Comparison of ENCODE assay signal across 11 cellular contexts in genomic region chr19:49441960-49442350, GRCh38. TPM values are rescaled to one million over a fixed set of nuclear protein-coding genes. Genes with fewer than 3 reads are reported as not detected.
DNase-seq lines count a peak whose midpoint lies in the region; ATAC-seq and TF ChIP-seq lines count a peak whose summit lies in the region.
"Had no signal": no experiment of that assay in that cellular context is flagged by ENCODE, and none has a peak within 500 bp of the region (broad histone marks: within the 10 kb centered on the region; RNA-seq: fewer than 3 reads in every experiment).

No MANE protein-coding gene starts in this region.

- peaks cover 9% of the 10 kb centered on the region; the same call in 1 of the 2 replicates for H3K27me3 ChIP-seq in Panc1 (ENCODE audit: control insufficient read depth, insufficient read depth, low read length)
- peaks cover 0 to 62% (median 35%) of the 10 kb centered on the region in 4 donors for H3K27me3 ChIP-seq in esophagus muscularis mucosa

- H3K36me3 ChIP-seq in Panc1 (ENCODE audit: control insufficient read depth, insufficient read depth, low read length) (no peaks in the 10 kb centered on the region), esophagus muscularis mucosa (peaks cover 0 to 10% (median 5%) of the 10 kb centered on the region in 4 donors)

- H3K4me3 Mint-ChIP-seq in T-helper 2 cell treated with Interferon-gamma antibody and Interleukin-4, amounts not matched to agents 5 μg/mL and 100 μg/mL, for 36 hours = peak overlapping the region; percentile 83
- peak overlapping the region; percentile 74 for H3K4me3 Mint-ChIP-seq in stimulated activated effector memory CD8-positive, alpha-beta T cell treated with anti-CD3 and anti-CD28 coated beads, Interleukin-12 subunit alpha, Interleukin-12 subunit beta, amount 100 ng/mL, for 72 hours

- CTCF ChIA-PET in Panc1 (lab: Charles Lee) = interaction anchor here (0.6 kb wide), 1 partner anchor 54 kb away, joined by 3 read pairs; the partner anchor contains the start of gene KASH5

- peak overlapping the region; percentile 87 for H3K27ac Mint-ChIP-seq in T-helper 2 cell treated with Interferon-gamma antibody and Interleukin-4, amounts not matched to agents 5 μg/mL and 100 μg/mL, for 36 hours
- H3K27ac Mint-ChIP-seq in stimulated activated effector memory CD8-positive, alpha-beta T cell treated with anti-CD3 and anti-CD28 coated beads, Interleukin-12 subunit alpha, Interleukin-12 subunit beta, amount 100 ng/mL, for 72 hours = peak overlapping the region; percentile 88

- in situ Hi-C loops in Panc1 (cut with HindIII; ENCODE audit: low pct_unique_long_range_greater_than_20kb, low sequenced_read_pairs) = no loop called here

- TF ChIP-seq CTCF in Panc1 (IDR thresholded peaks at IDR 0.05) = no peak
- no peak for TF ChIP-seq CTCF in esophagus muscularis mucosa (IDR thresholded peaks at IDR 0.05)

- TF ChIP-seq POLR2A in esophagus muscularis mucosa (IDR thresholded peaks at IDR 0.05; ENCODE audit: low read depth) = no peak

- intact Hi-C loops in Panc1 (cut with micrococcal nuclease; ENCODE audit: unreplicated experiment) = loop anchor here (5.0 kb wide), 1 partner anchor 50 kb away; no protein-coding TSS in a partner anchor
- intact Hi-C loops in esophagus muscularis mucosa (cut with DNase I) = loop anchor here (2.0 to 5.0 kb wide), 3 partner anchors 77 to 215 kb away; no protein-coding TSS in a partner anchor

- H3K9me3 ChIP-seq in Panc1 (ENCODE audit: control insufficient read depth, insufficient read depth, low read depth, low read length) (no peaks in the 10 kb centered on the region), esophagus muscularis mucosa (no peaks in the 10 kb centered on the region)
- H3K9me3 ChIP-seq: upper lobe of left lung had no signal

- ATAC-seq in Panc1 (no peak), HG03175 (IDR thresholded peaks at IDR 0.05; ENCODE audit: unreplicated experiment) (no peak)
- ATAC-seq in stimulated activated effector memory CD8-positive, alpha-beta T cell treated with anti-CD3 and anti-CD28 coated beads, Interleukin-12 subunit alpha, Interleukin-12 subunit beta, amount 100 ng/mL, for 72 hours = no peak

- TF ChIP-seq EP300 in esophagus muscularis mucosa (IDR thresholded peaks at IDR 0.05) = no peak

- no TSS peak for BruUV-seq in Panc1 (replicated peaks; lab: Mats Ljungman, UMichigan)

- H3K4me1 Mint-ChIP-seq in T-helper 2 cell treated with Interferon-gamma antibody and Interleukin-4, amounts not matched to agents 5 μg/mL and 100 μg/mL, for 36 hours (ENCODE audit: low read depth) = peaks cover 27% of the 10 kb centered on the region
- H3K4me1 Mint-ChIP-seq in stimulated activated effector memory CD8-positive, alpha-beta T cell treated with anti-CD3 and anti-CD28 coated beads, Interleukin-12 subunit alpha, Interleukin-12 subunit beta, amount 100 ng/mL, for 72 hours = peaks cover 49% of the 10 kb centered on the region

- WGBS in esophagus muscularis mucosa = 20% methylated on average over 14 of the region's 14 CpGs

- peaks cover 55% of the 10 kb centered on the region for H3K27me3 Mint-ChIP-seq in T-helper 2 cell treated with Interferon-gamma antibody and Interleukin-4, amounts not matched to agents 5 μg/mL and 100 μg/mL, for 36 hours (ENCODE audit: low read depth)

- peaks cover 18% of the 10 kb centered on the region for H3K36me3 Mint-ChIP-seq in T-helper 2 cell treated with Interferon-gamma antibody and Interleukin-4, amounts not matched to agents 5 μg/mL and 100 μg/mL, for 36 hours (ENCODE audit: low read depth)
- H3K36me3 Mint-ChIP-seq in stimulated activated effector memory CD8-positive, alpha-beta T cell treated with anti-CD3 and anti-CD28 coated beads, Interleukin-12 subunit alpha, Interleukin-12 subunit beta, amount 100 ng/mL, for 72 hours = peaks cover 28% of the 10 kb centered on the region

- no peaks in the 10 kb centered on the region; the same call in 1 of the 2 replicates for H3K4me1 ChIP-seq in Panc1 (ENCODE audit: control insufficient read depth, insufficient read depth, low read length)
- peaks cover 17 to 41% (median 31%) of the 10 kb centered on the region in 4 donors for H3K4me1 ChIP-seq in esophagus muscularis mucosa

- H3K4me3 ChIP-seq in Panc1 (ENCODE audit: low read depth in 2 of 2, low read length in 2 of 2) (peak overlapping the region; percentile 61 to 62), esophagus muscularis mucosa (peak overlapping the region; percentile 58 to 84 (median 64))

- no peaks in the 10 kb centered on the region for H3K9me3 Mint-ChIP-seq in T-helper 2 cell treated with Interferon-gamma antibody and Interleukin-4, amounts not matched to agents 5 μg/mL and 100 μg/mL, for 36 hours
- H3K9me3 Mint-ChIP-seq in stimulated activated effector memory CD8-positive, alpha-beta T cell treated with anti-CD3 and anti-CD28 coated beads, Interleukin-12 subunit alpha, Interleukin-12 subunit beta, amount 100 ng/mL, for 72 hours = no peaks in the 10 kb centered on the region

- H3K27ac ChIP-seq in Panc1 (ENCODE audit: low read length) (no peak overlapping the region), esophagus muscularis mucosa (replicated peaks in 1 of 4) (peak overlapping the region; percentile 71 to 90 (median 76))
- H3K27ac ChIP-seq: HL-60 had no signal

- POLR2A ChIA-PET in Panc1 (lab: Charles Lee) = interaction anchor here (0.7 kb wide), 1 partner anchor 138 kb away, joined by 9 read pairs; the partner anchor contains the start of gene NOSIP

- no peak for DNase-seq in T-helper 2 cell treated with Interferon-gamma antibody and Interleukin-4, amounts not matched to agents 5 μg/mL and 100 μg/mL, for 36 hours (ENCODE audit: low spot score)
- DNase-seq in T-helper 2 cell (no peak), Panc1 (ENCODE audit: low read depth, low spot score) (no peak), esophagus muscularis mucosa (ENCODE audit: extremely low spot score) (no peak), ecto neural progenitor cell (ENCODE audit: low spot score) (no peak)
- no peak for DNase-seq in stimulated activated effector memory CD8-positive, alpha-beta T cell treated with anti-CD3 and anti-CD28 coated beads, Interleukin-12 subunit alpha, Interleukin-12 subunit beta, amount 100 ng/mL, for 72 hours (ENCODE audit: low spot score in 2 of 2)
- DNase-seq in activated CD4-positive, CD25-positive, alpha-beta regulatory T cell (lab: John Stamatoyannopoulos, UW) = no peak

RNA-seq across cellular contexts. Expression of gene SLC17A7, which starts 0.6 kb away (rescaled TPM):
- 1.2 TPM for total RNA-seq in Panc1 (2021; ENCODE audit: unreplicated experiment)
- polyA plus RNA-seq in Panc1 (2012; ENCODE audit: insufficient read length) = 1.7 TPM
- 1 to 10 TPM in 2 of 4 donors, under 1 TPM in 2; 0.83 to 5.2 (median 1.3) TPM for total RNA-seq in esophagus muscularis mucosa
- total RNA-seq: kidney epithelial cell had no signal

RNA-seq across cellular contexts. Expression of gene PIH1D1, which starts 9.7 kb away (rescaled TPM):
- total RNA-seq in Panc1 (2021; ENCODE audit: unreplicated experiment) = 78.5 TPM
- polyA plus RNA-seq in Panc1 (2012; ENCODE audit: insufficient read length) = 72.4 TPM
- total RNA-seq in esophagus muscularis mucosa = 10 to 100 TPM; 73.6 to 84.0 (median 78.4) TPM

RNA-seq across cellular contexts. Expression of gene ALDH16A1, which starts 11.1 kb away (rescaled TPM):
- total RNA-seq in Panc1 (2021; ENCODE audit: unreplicated experiment) (19.6 TPM), esophagus muscularis mucosa (10 to 100 TPM; 22.1 to 29.1 (median 26.2) TPM)
- 31.7 TPM for polyA plus RNA-seq in Panc1 (2012; ENCODE audit: insufficient read length)

RNA-seq across cellular contexts. Expression of gene GFY, which starts 16.8 kb away (rescaled TPM):
- not detected for total RNA-seq in Panc1 (2021; ENCODE audit: unreplicated experiment)
- not detected for polyA plus RNA-seq in Panc1 (2012; ENCODE audit: insufficient read length)
- not detected for total RNA-seq in esophagus muscularis mucosa
- total RNA-seq: kidney epithelial cell, upper lobe of left lung had no signal

RNA-seq across cellular contexts. Expression of gene PTH2, which starts 18.7 kb away (rescaled TPM):
- total RNA-seq in Panc1 (2021; ENCODE audit: unreplicated experiment) (not detected), esophagus muscularis mucosa (not detected)
- polyA plus RNA-seq in Panc1 (2012; ENCODE audit: insufficient read length) = not detected
- total RNA-seq: kidney epithelial cell, upper lobe of left lung had no signal
